In genomic region chr10:103693812-103694205, GRCh38 we compare ENCODE assay signal across 12 cellular contexts.
DNase-seq lines count a peak whose midpoint lies in the region; ATAC-seq, FAIRE-seq and TF ChIP-seq lines count a peak whose summit lies in the region.
"Had no signal": no experiment of that assay in that cellular context is flagged by ENCODE, and none has a peak within 500 bp of the region (broad histone marks: within the 10 kb centered on the region; RNA-seq: fewer than 3 reads in every experiment).

No MANE protein-coding gene starts in this region.

- intact Hi-C loops in right cardiac atrium (cut with DNase I) (no loop called here), left cardiac atrium (cut with DNase I) (no loop called here), kidney (cut with DNase I) (no loop called here)

- H3K9me3 Mint-ChIP-seq in activated naive CD8-positive, alpha-beta T cell treated with anti-CD3 and anti-CD28 coated beads, Interleukin-2, amount 10 ng/mL, durations not matched to agents 7 days and 5 days: no peaks in the 10 kb centered on the region

- H3K4me1 Mint-ChIP-seq in activated naive CD8-positive, alpha-beta T cell treated with anti-CD3 and anti-CD28 coated beads, Interleukin-2, amount 10 ng/mL, durations not matched to agents 7 days and 5 days: peaks cover 33% of the 10 kb centered on the region

- peak overlapping the region; percentile 90 for H3K4me3 Mint-ChIP-seq in activated naive CD8-positive, alpha-beta T cell treated with anti-CD3 and anti-CD28 coated beads, Interleukin-2, amount 10 ng/mL, durations not matched to agents 7 days and 5 days

- peak overlapping the region; percentile 75 for H3K27ac Mint-ChIP-seq in activated naive CD8-positive, alpha-beta T cell treated with anti-CD3 and anti-CD28 coated beads, Interleukin-2, amount 10 ng/mL, durations not matched to agents 7 days and 5 days

- DNase-seq in right cardiac atrium (peak in 2 of 3 donors; percentile 27 to 29), left cardiac atrium (no peak), NCI-H510A treated with DMSO at 0.1 percent for 48 hours (lab: John Stamatoyannopoulos, UW) (no peak), NCI-H748 (lab: John Stamatoyannopoulos, UW; ENCODE audit: unreplicated experiment) (no peak), kidney (no peak)
- no peak for DNase-seq in activated naive CD8-positive, alpha-beta T cell treated with anti-CD3 and anti-CD28 coated beads, Interleukin-2, amount 10 ng/mL, durations not matched to agents 7 days and 5 days
- DNase-seq: RPMI8226; stimulated activated CD4-positive, alpha-beta T cell treated with anti-CD3 and anti-CD28 coated beads, Interleukin-2, amount 100 ng/mL, for 48 hours had no signal

- no peak for TF ChIP-seq CTCF in kidney (IDR thresholded peaks at IDR 0.05; ENCODE audit: borderline replicate concordance, extremely low read depth, insufficient read depth)

- POLR2A ChIA-PET in activated naive CD8-positive, alpha-beta T cell treated with anti-CD3 and anti-CD28 coated beads, Interleukin-2, amount 10 ng/mL, durations not matched to agents 7 days and 5 days (lab: Charles Lee): interaction anchor here (0.6 to 1.1 kb wide), 2 partner anchors 8 to 428 kb away, joined by 3 to 5 read pairs; partner anchors contain the start of gene SFR1

- no peaks in the 10 kb centered on the region for H3K36me3 ChIP-seq in mucosa of rectum (ENCODE audit: control insufficient read depth in 2 of 2, insufficient read depth in 2 of 2, low read length in 2 of 2)
- H3K36me3 ChIP-seq in kidney (ENCODE audit: control insufficient read depth in 1 of 2, insufficient read depth in 2 of 2, low read length in 2 of 2): no peaks in the 10 kb centered on the region
- H3K36me3 ChIP-seq: cardiac muscle cell had no signal

- H3K27me3 ChIP-seq in right cardiac atrium (ENCODE audit: control insufficient read depth, insufficient read depth) (no peaks in the 10 kb centered on the region), mucosa of rectum (ENCODE audit: control insufficient read depth in 2 of 2, insufficient read depth in 2 of 2, low read length in 2 of 2) (no peaks in the 10 kb centered on the region)

- FAIRE-seq in kidney (lab: Jason Lieb, UNC): no peak
- FAIRE-seq: frontal cortex had no signal

- H3K4me1 ChIP-seq in right cardiac atrium (ENCODE audit: control insufficient read depth, insufficient read depth, low read length) (peaks cover 5% of the 10 kb centered on the region), mucosa of rectum (ENCODE audit: control insufficient read depth in 2 of 2, insufficient read depth in 2 of 2, low read length in 2 of 2) (peaks cover 36 to 38% of the 10 kb centered on the region in 2 donors), kidney (ENCODE audit: control insufficient read depth in 1 of 2, insufficient read depth in 1 of 2, low read depth in 1 of 2, low read length in 2 of 2) (peaks cover 0 to 11% of the 10 kb centered on the region in 2 donors)

- no peak overlapping the region for H3K27ac ChIP-seq in right cardiac atrium (ENCODE audit: low read length)
- H3K27ac ChIP-seq in mucosa of rectum (ENCODE audit: low read depth in 2 of 2, low read length in 2 of 2): no peak overlapping the region
- no peak overlapping the region for H3K27ac ChIP-seq in kidney (ENCODE audit: low read depth in 2 of 2, low read length in 2 of 2)
- H3K27ac ChIP-seq: cardiac muscle cell had no signal

- H3K27me3 Mint-ChIP-seq in activated naive CD8-positive, alpha-beta T cell treated with anti-CD3 and anti-CD28 coated beads, Interleukin-2, amount 10 ng/mL, durations not matched to agents 7 days and 5 days: peaks cover 4% of the 10 kb centered on the region

- H3K9ac ChIP-seq in mucosa of rectum (ENCODE audit: low read depth in 1 of 2, low read length in 2 of 2) (peak overlapping the region; percentile 17 to 23), kidney (ENCODE audit: low read length in 2 of 2) (no peak overlapping the region)

- ATAC-seq in right cardiac atrium: no peak
- no peak for ATAC-seq in left cardiac atrium
- no peak for ATAC-seq in activated naive CD8-positive, alpha-beta T cell treated with anti-CD3 and anti-CD28 coated beads, Interleukin-2, amount 10 ng/mL, durations not matched to agents 7 days and 5 days (ENCODE audit: low read depth)
- no peak for ATAC-seq in HG02885 (IDR thresholded peaks at IDR 0.05; ENCODE audit: poor library complexity, unreplicated experiment)

- H3K36me3 Mint-ChIP-seq in activated naive CD8-positive, alpha-beta T cell treated with anti-CD3 and anti-CD28 coated beads, Interleukin-2, amount 10 ng/mL, durations not matched to agents 7 days and 5 days: no peaks in the 10 kb centered on the region

- H3K9me3 ChIP-seq in right cardiac atrium (ENCODE audit: control insufficient read depth, low read length): no peaks in the 10 kb centered on the region
- H3K9me3 ChIP-seq in mucosa of rectum (ENCODE audit: control insufficient read depth in 2 of 2, low read length in 2 of 2): no peaks in the 10 kb centered on the region
- no peaks in the 10 kb centered on the region for H3K9me3 ChIP-seq in kidney (ENCODE audit: control insufficient read depth in 1 of 2, low read length in 2 of 2)

- H3K4me3 ChIP-seq in right cardiac atrium (ENCODE audit: low read length) (no peak overlapping the region), mucosa of rectum (ENCODE audit: low read length in 2 of 2) (peak overlapping the region; percentile 28 to 49), kidney (ENCODE audit: low read length in 2 of 2) (no peak overlapping the region)
- H3K4me3 ChIP-seq: cardiac muscle cell had no signal

- 47% methylated on average over 5 of the region's 5 CpGs for WGBS in right cardiac atrium

Comparison
In these comparisons a context has a peak if more than half of its experiments do, and no peak if none do; other contexts are left out.
1. DNase-seq: peak in right cardiac atrium (2 of 3); none in left cardiac atrium (single experiment), activated naive CD8-positive, alpha-beta T cell treated with anti-CD3 and anti-CD28 coated beads, Interleukin-2, amount 10 ng/mL, durations not matched to agents 7 days and 5 days (single experiment), NCI-H510A treated with DMSO at 0.1 percent for 48 hours (single experiment), NCI-H748 (single experiment) and kidney (single experiment).
2. H3K4me3 ChIP-seq: peak in mucosa of rectum (2 of 2); none in right cardiac atrium (single experiment) and kidney (0 of 2).
3. H3K9ac ChIP-seq: peak in mucosa of rectum (2 of 2); none in kidney (0 of 2).